Comparison of ENCODE assay signal across 11 cellular contexts in the genomic region with DNA sequence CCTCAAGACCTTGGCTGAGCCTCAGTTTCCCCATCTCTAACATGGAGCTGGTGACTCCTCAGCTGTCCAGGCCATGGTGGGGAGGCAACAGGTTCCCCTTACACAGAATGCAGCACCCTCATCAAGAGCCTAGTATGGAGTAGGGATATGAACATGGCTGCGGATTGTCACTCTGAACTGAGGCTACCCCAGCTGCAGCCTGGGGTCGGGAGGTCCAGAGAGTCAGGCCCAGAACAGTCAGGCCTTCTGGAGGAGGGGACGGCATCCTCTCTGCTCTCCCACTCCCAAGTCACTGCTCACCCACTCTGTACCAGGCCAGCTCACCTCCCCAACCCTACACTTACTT. TPM values are rescaled to one million over a fixed set of nuclear protein-coding genes. Genes with fewer than 3 reads are reported as not detected.
DNase-seq lines count a peak whose midpoint lies in the region; ATAC-seq, FAIRE-seq and TF ChIP-seq lines count a peak whose summit lies in the region.
"Had no signal": no experiment of that assay in that cellular context is flagged by ENCODE, and none has a peak within 500 bp of the region (broad histone marks: within the 10 kb centered on the region; RNA-seq: fewer than 3 reads in every experiment).

No MANE protein-coding gene starts in this region.

- peaks cover 24% of the 10 kb centered on the region for H3K4me1 ChIP-seq in left ventricle myocardium inferior
- peaks cover 0 to 28% of the 10 kb centered on the region in 2 donors for H3K4me1 ChIP-seq in right atrium auricular region
- H3K4me1 ChIP-seq in Loucy (ENCODE audit: insufficient read depth, low read length, poor library complexity, severe bottlenecking), result peaks cover 33% of the 10 kb centered on the region
- H3K4me1 ChIP-seq in kidney (ENCODE audit: control insufficient read depth in 1 of 2, insufficient read depth in 1 of 2, low read depth in 1 of 2, low read length in 2 of 2), result peaks cover 0 to 14% of the 10 kb centered on the region in 2 donors

- H3K27me3 Mint-ChIP-seq in glutamatergic neuron (ENCODE audit: unreplicated experiment), result peaks cover 23% of the 10 kb centered on the region

- H3K4me3 ChIP-seq in left ventricle myocardium inferior (no peak overlapping the region), right atrium auricular region (no peak overlapping the region), Loucy (ENCODE audit: low read length, poor library complexity, severe bottlenecking) (no peak overlapping the region), kidney (ENCODE audit: low read length in 2 of 2) (no peak overlapping the region)
- H3K4me3 ChIP-seq: GM23338 had no signal

- peaks cover 43% of the 10 kb centered on the region for H3K27me3 ChIP-seq in left ventricle myocardium inferior (ENCODE audit: low read depth)
- no peaks in the 10 kb centered on the region for H3K27me3 ChIP-seq in right atrium auricular region
- H3K27me3 ChIP-seq in Loucy (ENCODE audit: insufficient read depth, low read length, poor library complexity, severe bottlenecking), result no peaks in the 10 kb centered on the region

- intact Hi-C loops in left ventricle myocardium inferior (cut with micrococcal nuclease) (no loop called here), kidney (cut with DNase I) (no loop called here)

- H3K27ac ChIP-seq in left ventricle myocardium inferior (replicated peaks), result no peak overlapping the region
- no peak overlapping the region for H3K27ac ChIP-seq in right atrium auricular region
- H3K27ac ChIP-seq in kidney (ENCODE audit: low read depth in 2 of 2, low read length in 2 of 2), result no peak overlapping the region

- ATAC-seq in HG02798 (IDR thresholded peaks at IDR 0.05; ENCODE audit: poor library complexity, unreplicated experiment), result no peak

- no peaks in the 10 kb centered on the region for H3F3A ChIP-seq in Loucy (ENCODE audit: low read depth)

- no peak overlapping the region for H3K27ac Mint-ChIP-seq in glutamatergic neuron (ENCODE audit: unreplicated experiment)
- H3K27ac Mint-ChIP-seq: GM23338 had no signal

- no peaks in the 10 kb centered on the region for H4K20me1 ChIP-seq in Loucy (ENCODE audit: insufficient read depth, low read length, poor library complexity, severe bottlenecking)

- H3K9me3 ChIP-seq in left ventricle myocardium inferior (replicated peaks) (no peaks in the 10 kb centered on the region), right atrium auricular region (no peaks in the 10 kb centered on the region), Loucy (ENCODE audit: insufficient read depth, low read depth, low read length) (no peaks in the 10 kb centered on the region), kidney (ENCODE audit: control insufficient read depth in 1 of 2, low read length in 2 of 2) (no peaks in the 10 kb centered on the region)

- H2AFZ ChIP-seq in Loucy (ENCODE audit: low read length), result no peak overlapping the region
- H2AFZ ChIP-seq: GM23338 had no signal

- DNase-seq in left ventricle myocardium inferior (no peak), right atrium auricular region (ENCODE audit: low spot score) (no peak), glutamatergic neuron (no peak), HuH-7.5 (ENCODE audit: low spot score) (no peak), epidermal melanocyte (ENCODE audit: insufficient read length, low spot score) (no peak), kidney (no peak)
- DNase-seq: SIG-M5 had no signal

- no peak overlapping the region for H3K4me2 ChIP-seq in Loucy (ENCODE audit: low read depth, low read length, poor library complexity, severe bottlenecking)
- H3K4me2 ChIP-seq: GM23338 had no signal

- H3K9me3 Mint-ChIP-seq in glutamatergic neuron (ENCODE audit: unreplicated experiment), result peaks cover 14% of the 10 kb centered on the region

- H3K4me3 Mint-ChIP-seq in glutamatergic neuron (ENCODE audit: unreplicated experiment), result no peak overlapping the region
- H3K4me3 Mint-ChIP-seq: GM23338 had no signal

- no peaks in the 10 kb centered on the region for H3K36me3 Mint-ChIP-seq in glutamatergic neuron (ENCODE audit: unreplicated experiment)

- H3K36me3 ChIP-seq in left ventricle myocardium inferior, result no peaks in the 10 kb centered on the region
- no peaks in the 10 kb centered on the region for H3K36me3 ChIP-seq in right atrium auricular region
- no peaks in the 10 kb centered on the region for H3K36me3 ChIP-seq in Loucy (ENCODE audit: insufficient read depth, low read length)
- no peaks in the 10 kb centered on the region for H3K36me3 ChIP-seq in kidney (ENCODE audit: control insufficient read depth in 1 of 2, insufficient read depth in 2 of 2, low read length in 2 of 2)

- no peaks in the 10 kb centered on the region for H3K79me2 ChIP-seq in Loucy (ENCODE audit: insufficient read depth, low read length)

- H3K9me2 ChIP-seq in Loucy (replicated peaks; ENCODE audit: low read depth, low read length), result no peaks in the 10 kb centered on the region

- no peak overlapping the region for H3K9ac ChIP-seq in Loucy (ENCODE audit: low read depth, low read length, poor library complexity, severe bottlenecking)
- H3K9ac ChIP-seq in kidney (ENCODE audit: low read length in 2 of 2), result no peak overlapping the region

- TF ChIP-seq CTCF in left ventricle myocardium inferior (IDR thresholded peaks at IDR 0.05; ENCODE audit: borderline replicate concordance) (peak; percentile 26), right atrium auricular region (IDR thresholded peaks at IDR 0.05) (peak in 1 of 2 donors; percentile 14), Loucy (conservative IDR thresholded peaks at IDR 0.05; ENCODE audit: low read length) (peak; percentile 11; the same call in 1 of the 2 replicates), glutamatergic neuron (IDR thresholded peaks at IDR 0.05; ENCODE audit: partially characterized antibody, unreplicated experiment) (peak; percentile 67), kidney (IDR thresholded peaks at IDR 0.05; ENCODE audit: borderline replicate concordance, extremely low read depth, insufficient read depth) (no peak)

- peaks cover 21% of the 10 kb centered on the region for H3K4me1 Mint-ChIP-seq in glutamatergic neuron (ENCODE audit: low read depth, unreplicated experiment)

- no peak for FAIRE-seq in kidney (lab: Jason Lieb, UNC)
- FAIRE-seq: RCC 7860 had no signal

RNA-seq across cellular contexts. Expression of a gene that starts 1.4 kb away (rescaled TPM):
- 1.6 TPM for total RNA-seq in left ventricle myocardium inferior
- total RNA-seq in right atrium auricular region, result 1 to 10 TPM; 1.9 to 4.2 TPM
- total RNA-seq in glutamatergic neuron (ENCODE audit: unreplicated experiment), result not detected
- 2.1 TPM for total RNA-seq in kidney
- 9.8 TPM for polyA plus RNA-seq in kidney (ENCODE audit: insufficient read depth, low read depth, low replicate concordance)
- total RNA-seq: GM23338 had no signal

RNA-seq across cellular contexts. Expression of a gene that starts 23.6 kb away (rescaled TPM):
- total RNA-seq in left ventricle myocardium inferior (5.1 TPM), right atrium auricular region (10 to 100 TPM in 1 of 2 donors, 1 to 10 TPM in 1; 8.8 to 11.6 TPM), glutamatergic neuron (ENCODE audit: unreplicated experiment) (19.3 TPM), kidney (13.2 TPM)
- polyA plus RNA-seq in kidney (ENCODE audit: insufficient read depth, low read depth, low replicate concordance), result 143 TPM

RNA-seq across cellular contexts. Expression of a gene that starts 23.7 kb away (rescaled TPM):
- 0.05 TPM for total RNA-seq in left ventricle myocardium inferior
- total RNA-seq in right atrium auricular region, result not detected
- total RNA-seq in glutamatergic neuron (ENCODE audit: unreplicated experiment), result 1.5 TPM
- total RNA-seq in kidney, result 1.9 TPM
- polyA plus RNA-seq in kidney (ENCODE audit: insufficient read depth, low read depth, low replicate concordance), result 0.82 TPM
- total RNA-seq: GM23338 had no signal
- polyA plus RNA-seq: GM23338 had no signal

RNA-seq across cellular contexts. Expression of a gene that starts 27.6 kb away (rescaled TPM):
- 0.25 TPM for total RNA-seq in left ventricle myocardium inferior
- total RNA-seq in right atrium auricular region, result under 1 TPM in 1 of 2 donors, not detected in 1; 0.12 TPM
- 0.69 TPM for total RNA-seq in glutamatergic neuron (ENCODE audit: unreplicated experiment)
- not detected for total RNA-seq in kidney
- polyA plus RNA-seq in kidney (ENCODE audit: insufficient read depth, low read depth, low replicate concordance), result not detected
